ENCODE assay signal across 21 cellular contexts in the genomic region with DNA sequence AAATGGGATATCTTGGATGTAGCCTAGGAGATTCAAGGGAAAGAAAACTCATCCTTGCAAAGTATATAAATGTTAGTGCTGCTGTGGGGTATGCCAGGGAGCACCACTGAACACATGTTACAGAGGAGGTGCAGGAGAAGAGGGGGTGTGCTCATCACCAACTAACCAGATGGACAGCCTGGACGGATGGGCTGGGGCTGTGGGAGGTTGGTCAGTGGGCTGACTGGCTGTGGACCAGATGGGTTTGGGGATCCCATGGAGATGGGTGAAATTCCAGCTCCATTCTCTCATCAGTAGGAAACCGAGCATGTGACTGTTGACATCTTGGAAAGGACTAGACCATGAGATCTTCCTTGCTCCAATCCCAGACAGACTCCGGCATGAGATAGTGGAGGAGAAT.
"Had no signal": no experiment of that assay in that cellular context is flagged by ENCODE, and none has a peak within 500 bp of the region (broad histone marks: within the 10 kb centered on the region; RNA-seq: fewer than 3 reads in every experiment).

No MANE protein-coding gene starts in this region.

- FAIRE-seq: endometrium, frontal cortex, TTC549 had no signal

- H3K27ac ChIP-seq: ascending aorta, coronary artery, heart left ventricle, parathyroid adenoma, stomach had no signal

- ATAC-seq: activated T-cell treated with anti-CD3 and anti-CD28 coated beads, Interleukin-2, amount 50 U/mL, for 4 hours; heart left ventricle; left ventricle myocardium superior; sciatic nerve had no signal

- H3K79me2 ChIP-seq: parathyroid adenoma had no signal

- H3K27me3 ChIP-seq: ascending aorta had no signal

- H3K36me3 ChIP-seq: ascending aorta, heart left ventricle, stomach had no signal

- H3K4me3 ChIP-seq: ascending aorta, coronary artery, heart left ventricle, smooth muscle cell, stomach had no signal

- H3K4me3 Mint-ChIP-seq: activated T-cell treated with anti-CD3 and anti-CD28 coated beads, Interleukin-2, amount 50 U/mL, for 4 hours; central memory CD8-positive, alpha-beta T cell had no signal

- DNase-seq: activated CD4-positive, alpha-beta T cell treated with anti-CD3 and anti-CD28 coated beads, Interleukin-2, amount 50 U/mL, for 48 hours; activated CD4-positive, CD25-positive, alpha-beta regulatory T cell; activated effector memory CD4-positive, alpha-beta T cell treated with Interleukin-2 at 50 U/mL for 16 hours; activated T-cell treated with anti-CD3 and anti-CD28 coated beads, Interleukin-2, amount 50 U/mL, for 4 hours; erythroblast; heart left ventricle; kidney glomerular epithelial cell; left ventricle myocardium superior; stimulated activated CD4-positive, alpha-beta T cell treated with anti-CD3 and anti-CD28 coated beads, Interleukin-4, amount 100 ng/mL, for 1 hour; stomach; trophoblast cell had no signal

- H3K27me3 Mint-ChIP-seq: activated naive CD4-positive, alpha-beta T cell treated with anti-CD3 and anti-CD28 coated beads, Interleukin-2, amount 50 U/mL, for 24 hours had no signal

- H3K4me2 ChIP-seq: smooth muscle cell had no signal

- H3K9me3 ChIP-seq: ascending aorta, heart left ventricle, stomach had no signal

- H3K9me3 Mint-ChIP-seq: activated naive CD4-positive, alpha-beta T cell treated with anti-CD3 and anti-CD28 coated beads, Interleukin-2, amount 50 U/mL, for 24 hours; activated T-cell treated with anti-CD3 and anti-CD28 coated beads, Interleukin-2, amount 50 U/mL, for 4 hours; central memory CD8-positive, alpha-beta T cell had no signal

- H3K36me3 Mint-ChIP-seq: activated naive CD4-positive, alpha-beta T cell treated with anti-CD3 and anti-CD28 coated beads, Interleukin-2, amount 50 U/mL, for 24 hours had no signal

- H2AFZ ChIP-seq: parathyroid adenoma had no signal

- H3K4me1 ChIP-seq: ascending aorta, heart left ventricle, parathyroid adenoma had no signal

- H3K9ac ChIP-seq: parathyroid adenoma had no signal
